Comparison of ENCODE assay signal across 19 cellular contexts in genomic region chr5:131110256-131110594, GRCh38.
"Had no signal": no experiment of that assay in that cellular context is flagged by ENCODE, and none has a peak within 500 bp of the region (broad histone marks: within the 10 kb centered on the region; RNA-seq: fewer than 3 reads in every experiment).

No MANE protein-coding gene starts in this region.

- H3K27me3 ChIP-seq: neutrophil, ovary, spleen, thyroid gland, upper lobe of right lung had no signal

- H3K36me3 Mint-ChIP-seq: activated CD4-positive, alpha-beta memory T cell treated with anti-CD3 and anti-CD28 coated beads for 36 hours; activated CD8-positive, alpha-beta memory T cell treated with anti-CD3 and anti-CD28 coated beads, Interleukin-2, amount 10 ng/mL, durations not matched to agents 7 days and 5 days; brain; naive B cell had no signal

- H3K9me3 ChIP-seq: lower lobe of right lung, neutrophil, ovary, prostate gland, spleen, thyroid gland, upper lobe of right lung had no signal

- DNase-seq: activated B cell treated with CpG ODN at 0.5 μM for 24 hours; activated CD4-positive, alpha-beta memory T cell treated with anti-CD3 and anti-CD28 coated beads for 36 hours; activated CD8-positive, alpha-beta memory T cell treated with anti-CD3 and anti-CD28 coated beads, Interleukin-2, amount 10 ng/mL, durations not matched to agents 7 days and 5 days; activated effector memory CD4-positive, alpha-beta T cell treated with anti-CD3 and anti-CD28 coated beads, Interleukin-2, amount 50 U/mL, for 16 hours; activated naive CD4-positive, alpha-beta T cell treated with anti-CD3 and anti-CD28 coated beads, Interleukin-2, amount 50 U/mL, for 16 hours; aorta; kidney; lower lobe of right lung; ovary; spleen; T1000; upper lobe of right lung had no signal

- H3K27me3 Mint-ChIP-seq: activated CD4-positive, alpha-beta memory T cell treated with anti-CD3 and anti-CD28 coated beads for 36 hours; activated CD8-positive, alpha-beta memory T cell treated with anti-CD3 and anti-CD28 coated beads, Interleukin-2, amount 10 ng/mL, durations not matched to agents 7 days and 5 days; brain; dendritic cell treated with granulocyte-macrophage colony-stimulating factor and Interleukin-4, amounts not matched to agents 40 ng/mL and 50 ng/mL, for 4 days; naive B cell had no signal

- H3K4me1 ChIP-seq: lower lobe of right lung, prostate gland, thyroid gland, upper lobe of right lung had no signal

- H3K27ac ChIP-seq: lower lobe of right lung, neutrophil, ovary, prostate gland, spleen, thyroid gland, upper lobe of right lung had no signal

- H3K4me1 Mint-ChIP-seq: activated B cell treated with CpG ODN at 0.5 μM for 24 hours, brain had no signal

- H3K27ac Mint-ChIP-seq: activated B cell treated with CpG ODN at 0.5 μM for 24 hours; activated CD4-positive, alpha-beta memory T cell treated with anti-CD3 and anti-CD28 coated beads for 36 hours; activated CD8-positive, alpha-beta memory T cell treated with anti-CD3 and anti-CD28 coated beads, Interleukin-2, amount 10 ng/mL, durations not matched to agents 7 days and 5 days; brain; dendritic cell treated with granulocyte-macrophage colony-stimulating factor and Interleukin-4, amounts not matched to agents 40 ng/mL and 50 ng/mL, for 4 days; naive B cell; T-helper 1 cell treated with Interleukin-12 subunit alpha and Interleukin-12 subunit beta and Interleukin-4 antibody, amounts not matched to agents 30 μg/mL and 1 μg/mL, for 36 hours had no signal

- H3K4me3 ChIP-seq: lower lobe of right lung, ovary, prostate gland, spleen, thyroid gland, upper lobe of right lung had no signal

- H3K36me3 ChIP-seq: lower lobe of right lung, neutrophil, ovary, prostate gland, spleen, thyroid gland, upper lobe of right lung had no signal

- H3K9me3 Mint-ChIP-seq: activated B cell treated with CpG ODN at 0.5 μM for 24 hours; activated CD4-positive, alpha-beta memory T cell treated with anti-CD3 and anti-CD28 coated beads for 36 hours; brain; dendritic cell treated with granulocyte-macrophage colony-stimulating factor and Interleukin-4, amounts not matched to agents 40 ng/mL and 50 ng/mL, for 4 days; naive B cell; T-helper 1 cell treated with Interleukin-12 subunit alpha and Interleukin-12 subunit beta and Interleukin-4 antibody, amounts not matched to agents 30 μg/mL and 1 μg/mL, for 36 hours had no signal

- H3K4me3 Mint-ChIP-seq: activated B cell treated with CpG ODN at 0.5 μM for 24 hours; activated CD4-positive, alpha-beta memory T cell treated with anti-CD3 and anti-CD28 coated beads for 36 hours; activated CD8-positive, alpha-beta memory T cell treated with anti-CD3 and anti-CD28 coated beads, Interleukin-2, amount 10 ng/mL, durations not matched to agents 7 days and 5 days; brain; dendritic cell treated with granulocyte-macrophage colony-stimulating factor and Interleukin-4, amounts not matched to agents 40 ng/mL and 50 ng/mL, for 4 days; naive B cell; T-helper 1 cell treated with Interleukin-12 subunit alpha and Interleukin-12 subunit beta and Interleukin-4 antibody, amounts not matched to agents 30 μg/mL and 1 μg/mL, for 36 hours had no signal
